In genomic region chr10:47970076-47970475, GRCh38 we compare ENCODE assay signal across 17 cellular contexts. TPM values are rescaled to one million over a fixed set of nuclear protein-coding genes. Genes with fewer than 3 reads are reported as not detected.
"Had no signal": no experiment of that assay in that cellular context is flagged by ENCODE, and none has a peak within 500 bp of the region (broad histone marks: within the 10 kb centered on the region; RNA-seq: fewer than 3 reads in every experiment).

No MANE protein-coding gene starts in this region.

RNA-seq across cellular contexts. Expression of gene FAM25C, which starts 29.5 kb away (rescaled TPM):
- total RNA-seq: naive thymus-derived CD8-positive, alpha-beta T cell; natural killer cell treated with Interleukin-12 subunit alpha and Interleukin-12 subunit beta and Interleukin-15 and Interleukin-18, amount 100 ng/mL, for 72 hours; neural crest cell; omental fat pad; osteocyte; pancreas; posterior vena cava; prostate gland; pulmonary artery endothelial cell; right atrium auricular region; sciatic nerve; smooth muscle cell; spleen; testis; transverse colon; ureter; vagina had no signal

RNA-seq across cellular contexts. Expression of gene NPY4R2, which starts 51.6 kb away (rescaled TPM):
- total RNA-seq: naive thymus-derived CD8-positive, alpha-beta T cell; natural killer cell treated with Interleukin-12 subunit alpha and Interleukin-12 subunit beta and Interleukin-15 and Interleukin-18, amount 100 ng/mL, for 72 hours; neural crest cell; osteocyte; posterior vena cava; pulmonary artery endothelial cell; sciatic nerve; smooth muscle cell; spleen; ureter had no signal
